ENCODE assay signal across 10 cellular contexts in genomic region chr2:106161938-106162814, GRCh38. TPM values are rescaled to one million over a fixed set of nuclear protein-coding genes. Genes with fewer than 3 reads are reported as not detected.
DNase-seq lines count a peak whose midpoint lies in the region; ATAC-seq, FAIRE-seq and TF ChIP-seq lines count a peak whose summit lies in the region.
"Had no signal": no experiment of that assay in that cellular context is flagged by ENCODE, and none has a peak within 500 bp of the region (broad histone marks: within the 10 kb centered on the region; RNA-seq: fewer than 3 reads in every experiment).

No MANE protein-coding gene starts in this region.

- H3K4me1 Mint-ChIP-seq in activated T-cell treated with anti-CD3 and anti-CD28 coated beads, Interleukin-2, amount 50 U/mL, for 24 hours (ENCODE audit: low read depth), result peaks cover 96% of the 10 kb centered on the region
- peaks cover 79% of the 10 kb centered on the region for H3K4me1 Mint-ChIP-seq in activated CD8-positive, alpha-beta T cell treated with anti-CD3 and anti-CD28 coated beads, Interleukin-2, amount 10 ng/mL, durations not matched to agents 7 days and 5 days (ENCODE audit: low read depth)
- H3K4me1 Mint-ChIP-seq in stimulated activated naive CD8-positive, alpha-beta T cell treated with anti-CD3 and anti-CD28 coated beads, Interleukin-15, amount 100 ng/mL, for 72 hours, result peaks cover 93% of the 10 kb centered on the region

- peak; percentile 73 for FAIRE-seq in kidney (lab: Jason Lieb, UNC)

- H3K9me3 ChIP-seq in kidney (ENCODE audit: control insufficient read depth in 1 of 2, low read length in 2 of 2), result no peaks in the 10 kb centered on the region
- H3K9me3 ChIP-seq: ascending aorta had no signal

- H3K4me3 Mint-ChIP-seq in activated T-cell treated with anti-CD3 and anti-CD28 coated beads, Interleukin-2, amount 50 U/mL, for 24 hours, result no peak overlapping the region
- H3K4me3 Mint-ChIP-seq in activated CD8-positive, alpha-beta T cell treated with anti-CD3 and anti-CD28 coated beads, Interleukin-2, amount 10 ng/mL, durations not matched to agents 7 days and 5 days, result peak overlapping the region; percentile 91
- peak overlapping the region in 1 of 2 donors; percentile 94 for H3K4me3 Mint-ChIP-seq in stimulated activated naive CD8-positive, alpha-beta T cell treated with anti-CD3 and anti-CD28 coated beads, Interleukin-15, amount 100 ng/mL, for 72 hours
- H3K4me3 Mint-ChIP-seq: H9 had no signal

- H3K36me3 Mint-ChIP-seq in activated T-cell treated with anti-CD3 and anti-CD28 coated beads, Interleukin-2, amount 50 U/mL, for 24 hours (ENCODE audit: low read depth), result peaks cover 80% of the 10 kb centered on the region
- peaks cover 76% of the 10 kb centered on the region for H3K36me3 Mint-ChIP-seq in activated CD8-positive, alpha-beta T cell treated with anti-CD3 and anti-CD28 coated beads, Interleukin-2, amount 10 ng/mL, durations not matched to agents 7 days and 5 days (ENCODE audit: low read depth)

- peak overlapping the region in 1 of 2 donors; percentile 57 for H3K9ac ChIP-seq in kidney (ENCODE audit: low read length in 2 of 2)

- peaks cover 6 to 26% of the 10 kb centered on the region in 2 donors for H3K4me1 ChIP-seq in kidney (ENCODE audit: control insufficient read depth in 1 of 2, insufficient read depth in 1 of 2, low read depth in 1 of 2, low read length in 2 of 2)
- H3K4me1 ChIP-seq: ascending aorta had no signal

- ATAC-seq in activated CD8-positive, alpha-beta T cell treated with anti-CD3 and anti-CD28 coated beads, Interleukin-2, amount 10 ng/mL, durations not matched to agents 7 days and 5 days, result no peak
- ATAC-seq in stimulated activated naive CD8-positive, alpha-beta T cell treated with anti-CD3 and anti-CD28 coated beads, Interleukin-15, amount 100 ng/mL, for 72 hours, result no peak
- ATAC-seq in HG03097 (IDR thresholded peaks at IDR 0.05; ENCODE audit: low FRiP score, unreplicated experiment) (no peak), HG03442 (IDR thresholded peaks at IDR 0.05; ENCODE audit: unreplicated experiment) (no peak), GM18505 (IDR thresholded peaks at IDR 0.05; ENCODE audit: unreplicated experiment) (no peak)

- peaks cover 2 to 9% of the 10 kb centered on the region in 2 donors for H3K36me3 ChIP-seq in kidney (ENCODE audit: control insufficient read depth in 1 of 2, insufficient read depth in 2 of 2, low read length in 2 of 2)

- intact Hi-C loops in kidney (cut with DNase I), result no loop called here

- TF ChIP-seq POLR2A in GM18505 (IDR thresholded peaks at IDR 0.05; ENCODE audit: borderline replicate concordance, extremely low read depth, insufficient read depth, insufficient read length), result no peak

- H3K4me3 ChIP-seq in kidney (ENCODE audit: low read length in 2 of 2), result no peak overlapping the region
- H3K4me3 ChIP-seq: ascending aorta had no signal

- no peaks in the 10 kb centered on the region for H3K9me3 Mint-ChIP-seq in activated T-cell treated with anti-CD3 and anti-CD28 coated beads, Interleukin-2, amount 50 U/mL, for 24 hours
- no peaks in the 10 kb centered on the region for H3K9me3 Mint-ChIP-seq in activated CD8-positive, alpha-beta T cell treated with anti-CD3 and anti-CD28 coated beads, Interleukin-2, amount 10 ng/mL, durations not matched to agents 7 days and 5 days (ENCODE audit: insufficient read depth)
- no peaks in the 10 kb centered on the region for H3K9me3 Mint-ChIP-seq in stimulated activated naive CD8-positive, alpha-beta T cell treated with anti-CD3 and anti-CD28 coated beads, Interleukin-15, amount 100 ng/mL, for 72 hours
- H3K9me3 Mint-ChIP-seq: H9 had no signal

- POLR2A ChIA-PET in activated CD8-positive, alpha-beta T cell treated with anti-CD3 and anti-CD28 coated beads, Interleukin-2, amount 10 ng/mL, durations not matched to agents 7 days and 5 days (lab: Charles Lee), result interaction anchor here (1.2 to 5.7 kb wide), 3 partner anchors 11 to 31 kb away, joined by 4 to 102 read pairs (median 62); partner anchors contain the start of gene UXS1

- H3K27ac ChIP-seq in kidney (ENCODE audit: low read depth in 2 of 2, low read length in 2 of 2), result peak overlapping the region; percentile 85 to 94
- H3K27ac ChIP-seq: ascending aorta had no signal

- H3K27ac Mint-ChIP-seq in activated T-cell treated with anti-CD3 and anti-CD28 coated beads, Interleukin-2, amount 50 U/mL, for 24 hours, result peak overlapping the region; percentile 95
- peak overlapping the region; percentile 98 for H3K27ac Mint-ChIP-seq in activated CD8-positive, alpha-beta T cell treated with anti-CD3 and anti-CD28 coated beads, Interleukin-2, amount 10 ng/mL, durations not matched to agents 7 days and 5 days
- H3K27ac Mint-ChIP-seq in stimulated activated naive CD8-positive, alpha-beta T cell treated with anti-CD3 and anti-CD28 coated beads, Interleukin-15, amount 100 ng/mL, for 72 hours, result peak overlapping the region; percentile 95 to 97
- H3K27ac Mint-ChIP-seq: H9 had no signal

- no peaks in the 10 kb centered on the region for H3K27me3 Mint-ChIP-seq in activated T-cell treated with anti-CD3 and anti-CD28 coated beads, Interleukin-2, amount 50 U/mL, for 24 hours
- H3K27me3 Mint-ChIP-seq in activated CD8-positive, alpha-beta T cell treated with anti-CD3 and anti-CD28 coated beads, Interleukin-2, amount 10 ng/mL, durations not matched to agents 7 days and 5 days (ENCODE audit: low read depth), result no peaks in the 10 kb centered on the region
- H3K27me3 Mint-ChIP-seq in stimulated activated naive CD8-positive, alpha-beta T cell treated with anti-CD3 and anti-CD28 coated beads, Interleukin-15, amount 100 ng/mL, for 72 hours, result no peaks in the 10 kb centered on the region

- CTCF ChIA-PET in activated CD8-positive, alpha-beta T cell treated with anti-CD3 and anti-CD28 coated beads, Interleukin-2, amount 10 ng/mL, durations not matched to agents 7 days and 5 days (lab: Charles Lee), result interaction anchor here (1.2 to 6.1 kb wide), 2 partner anchors 16 to 31 kb away, joined by 4 to 65 read pairs; no protein-coding TSS in a partner anchor

- TF ChIP-seq CTCF in kidney (IDR thresholded peaks at IDR 0.05; ENCODE audit: borderline replicate concordance, extremely low read depth, insufficient read depth), result no peak

- DNase-seq in activated T-cell treated with anti-CD3 and anti-CD28 coated beads, Interleukin-2, amount 50 U/mL, for 24 hours, result no peak
- DNase-seq in activated T-cell treated with anti-CD3 and anti-CD28 coated beads, Interleukin-2, amount 50 U/mL, for 48 hours, result no peak
- no peak for DNase-seq in activated CD8-positive, alpha-beta T cell treated with anti-CD3 and anti-CD28 coated beads, Interleukin-2, amount 10 ng/mL, durations not matched to agents 7 days and 5 days
- DNase-seq in kidney, result peak; percentile 86
- no peak for DNase-seq in stimulated activated naive CD8-positive, alpha-beta T cell treated with anti-CD3 and anti-CD28 coated beads, Interleukin-15, amount 100 ng/mL, for 72 hours
- DNase-seq: H9 had no signal

RNA-seq across cellular contexts. Expression of gene UXS1, which starts 31.9 kb away (rescaled TPM):
- total RNA-seq in activated CD8-positive, alpha-beta T cell treated with anti-CD3 and anti-CD28 coated beads, Interleukin-2, amount 10 ng/mL, durations not matched to agents 7 days and 5 days, result 100 to 1,000 TPM in 1 of 2 experiments, 10 to 100 TPM in 1; 95.3 to 100 TPM
- total RNA-seq in kidney, result 56.6 TPM
- polyA plus RNA-seq in kidney (ENCODE audit: insufficient read depth, low read depth, low replicate concordance), result 74.4 TPM
